Comparison of ENCODE assay signal across 17 cellular contexts in the genomic region with DNA sequence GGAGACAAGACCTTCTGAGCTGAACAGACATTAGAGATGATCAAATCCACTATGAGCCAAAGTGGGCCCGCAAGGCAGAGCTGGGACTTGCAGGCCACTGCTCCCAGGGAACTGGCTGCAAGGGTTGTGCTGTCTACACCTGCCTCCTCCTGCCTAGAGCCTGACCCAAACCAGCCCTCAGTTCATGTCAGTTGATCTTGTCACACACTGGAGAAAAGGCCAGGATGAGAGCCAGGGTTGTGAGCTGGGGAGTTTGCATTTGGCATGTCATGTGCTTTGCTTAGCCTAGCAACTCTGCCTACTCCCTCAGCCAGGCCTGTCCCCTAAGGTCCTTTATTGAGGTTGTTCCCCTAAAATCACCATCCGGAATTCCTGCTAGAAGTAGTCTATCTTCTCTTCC.
DNase-seq lines count a peak whose midpoint lies in the region; ATAC-seq and TF ChIP-seq lines count a peak whose summit lies in the region.
"Had no signal": no experiment of that assay in that cellular context is flagged by ENCODE, and none has a peak within 500 bp of the region (broad histone marks: within the 10 kb centered on the region; RNA-seq: fewer than 3 reads in every experiment).

No MANE protein-coding gene starts in this region.

- no peak overlapping the region for H3K27ac ChIP-seq in heart right ventricle
- H3K27ac ChIP-seq in left ventricle myocardium inferior (replicated peaks) = no peak overlapping the region
- H3K27ac ChIP-seq: BLaER1 treated with 17β-estradiol and CSF1 and Interleukin-3, amounts not matched to agents 10 nM and 100 nM had no signal

- POLR2A ChIA-PET in activated CD8-positive, alpha-beta T cell treated with anti-CD3 and anti-CD28 coated beads for 36 hours (lab: Charles Lee) = no interaction called here

- H3K9me3 Mint-ChIP-seq in activated CD8-positive, alpha-beta T cell treated with anti-CD3 and anti-CD28 coated beads for 36 hours = no peaks in the 10 kb centered on the region

- H3K4me1 ChIP-seq in heart right ventricle = peaks cover 0 to 28% (median 13%) of the 10 kb centered on the region in 9 donors
- H3K4me1 ChIP-seq in left ventricle myocardium inferior = peaks cover 30% of the 10 kb centered on the region
- H3K4me1 ChIP-seq: BLaER1 treated with 17β-estradiol and CSF1 and Interleukin-3, amounts not matched to agents 10 nM and 100 nM had no signal

- H3K27me3 Mint-ChIP-seq in activated CD8-positive, alpha-beta T cell treated with anti-CD3 and anti-CD28 coated beads for 36 hours = no peaks in the 10 kb centered on the region
- H3K27me3 Mint-ChIP-seq: CD4-positive, alpha-beta memory T cell had no signal

- CTCF ChIA-PET in activated CD8-positive, alpha-beta T cell treated with anti-CD3 and anti-CD28 coated beads for 36 hours (lab: Charles Lee) = interaction anchor here (0.8 kb wide), 1 partner anchor 15 kb away, joined by 3 read pairs; no protein-coding TSS in a partner anchor

- intact Hi-C loops in heart right ventricle (cut with DNase I) = no loop called here
- intact Hi-C loops in left ventricle myocardium inferior (cut with micrococcal nuclease) = no loop called here
- intact Hi-C loops in left ventricle myocardium superior (cut with micrococcal nuclease) = no loop called here
- intact Hi-C loops in activated CD8-positive, alpha-beta T cell treated with anti-CD3 and anti-CD28 coated beads for 36 hours (cut with micrococcal nuclease) = no loop called here

- H3K4me1 Mint-ChIP-seq in activated CD8-positive, alpha-beta T cell treated with anti-CD3 and anti-CD28 coated beads for 36 hours (ENCODE audit: low read depth) = no peaks in the 10 kb centered on the region

- no peaks in the 10 kb centered on the region for H3K9me3 ChIP-seq in heart right ventricle
- H3K9me3 ChIP-seq in left ventricle myocardium inferior (replicated peaks) = no peaks in the 10 kb centered on the region
- H3K9me3 ChIP-seq: BLaER1 treated with 17β-estradiol and CSF1 and Interleukin-3, amounts not matched to agents 10 nM and 100 nM had no signal

- no peaks in the 10 kb centered on the region for H3K36me3 Mint-ChIP-seq in activated CD8-positive, alpha-beta T cell treated with anti-CD3 and anti-CD28 coated beads for 36 hours (ENCODE audit: low read depth)
- H3K36me3 Mint-ChIP-seq: CD4-positive, alpha-beta memory T cell had no signal

- TF ChIP-seq CTCF in heart right ventricle (IDR thresholded peaks at IDR 0.05) (no peak), left ventricle myocardium inferior (IDR thresholded peaks at IDR 0.05; ENCODE audit: borderline replicate concordance) (no peak)
- no peak for TF ChIP-seq CTCF in activated CD8-positive, alpha-beta T cell treated with anti-CD3 and anti-CD28 coated beads for 36 hours (IDR thresholded peaks at IDR 0.05)

- H3K4me3 ChIP-seq in heart right ventricle (no peak overlapping the region), left ventricle myocardium inferior (no peak overlapping the region)
- H3K4me3 ChIP-seq: BLaER1 treated with 17β-estradiol and CSF1 and Interleukin-3, amounts not matched to agents 10 nM and 100 nM had no signal

- no peaks in the 10 kb centered on the region for H3K36me3 ChIP-seq in heart right ventricle
- no peaks in the 10 kb centered on the region for H3K36me3 ChIP-seq in left ventricle myocardium inferior
- H3K36me3 ChIP-seq: BLaER1 treated with 17β-estradiol and CSF1 and Interleukin-3, amounts not matched to agents 10 nM and 100 nM had no signal

- no peak overlapping the region for H3K4me3 Mint-ChIP-seq in activated CD8-positive, alpha-beta T cell treated with anti-CD3 and anti-CD28 coated beads for 36 hours
- H3K4me3 Mint-ChIP-seq: CD4-positive, alpha-beta memory T cell had no signal

- 66 to 88% methylated on average over 2 of the region's 2 CpGs for WGBS in heart right ventricle, 2 donors

- H3K27ac Mint-ChIP-seq in activated CD8-positive, alpha-beta T cell treated with anti-CD3 and anti-CD28 coated beads for 36 hours = no peak overlapping the region

- DNase-seq in DMS79 treated with DMSO at 0.1 percent for 48 hours (lab: John Stamatoyannopoulos, UW) (peak; percentile 14), DMS79 (lab: John Stamatoyannopoulos, UW) (no peak), heart right ventricle (peak in 1 of 2 donors; percentile 25), left ventricle myocardium inferior (no peak), left ventricle myocardium superior (no peak), midbrain (lab: John Stamatoyannopoulos, UW) (no peak)
- no peak for DNase-seq in activated CD8-positive, alpha-beta T cell treated with anti-CD3 and anti-CD28 coated beads for 36 hours
- DNase-seq: 8988T; CD4-positive, alpha-beta memory T cell; GF-D8; Karpas-422; NCI-H1417 treated with DMSO at 0.1 percent for 48 hours; NCI-H187; NCI-H345; NCI-H524 had no signal

- ATAC-seq in heart right ventricle (peak; percentile 27 to 68 (median 42)), left ventricle myocardium superior (peak; percentile 71), HG03521 (IDR thresholded peaks at IDR 0.05; ENCODE audit: unreplicated experiment) (no peak)
- no peak for ATAC-seq in activated CD8-positive, alpha-beta T cell treated with anti-CD3 and anti-CD28 coated beads for 36 hours

- H3K27me3 ChIP-seq in heart right ventricle = no peaks in the 10 kb centered on the region
- no peaks in the 10 kb centered on the region for H3K27me3 ChIP-seq in left ventricle myocardium inferior (ENCODE audit: low read depth)
- H3K27me3 ChIP-seq: BLaER1 treated with 17β-estradiol and CSF1 and Interleukin-3, amounts not matched to agents 10 nM and 100 nM had no signal

Comparison
In these comparisons a context has a peak if more than half of its experiments do, and no peak if none do; other contexts are left out.
1. ATAC-seq: peak in heart right ventricle (8 of 8) and left ventricle myocardium superior (single experiment); none in HG03521 (single experiment) and activated CD8-positive, alpha-beta T cell treated with anti-CD3 and anti-CD28 coated beads for 36 hours (single experiment).